Comparison of ENCODE assay signal across 20 cellular contexts in the genomic region with DNA sequence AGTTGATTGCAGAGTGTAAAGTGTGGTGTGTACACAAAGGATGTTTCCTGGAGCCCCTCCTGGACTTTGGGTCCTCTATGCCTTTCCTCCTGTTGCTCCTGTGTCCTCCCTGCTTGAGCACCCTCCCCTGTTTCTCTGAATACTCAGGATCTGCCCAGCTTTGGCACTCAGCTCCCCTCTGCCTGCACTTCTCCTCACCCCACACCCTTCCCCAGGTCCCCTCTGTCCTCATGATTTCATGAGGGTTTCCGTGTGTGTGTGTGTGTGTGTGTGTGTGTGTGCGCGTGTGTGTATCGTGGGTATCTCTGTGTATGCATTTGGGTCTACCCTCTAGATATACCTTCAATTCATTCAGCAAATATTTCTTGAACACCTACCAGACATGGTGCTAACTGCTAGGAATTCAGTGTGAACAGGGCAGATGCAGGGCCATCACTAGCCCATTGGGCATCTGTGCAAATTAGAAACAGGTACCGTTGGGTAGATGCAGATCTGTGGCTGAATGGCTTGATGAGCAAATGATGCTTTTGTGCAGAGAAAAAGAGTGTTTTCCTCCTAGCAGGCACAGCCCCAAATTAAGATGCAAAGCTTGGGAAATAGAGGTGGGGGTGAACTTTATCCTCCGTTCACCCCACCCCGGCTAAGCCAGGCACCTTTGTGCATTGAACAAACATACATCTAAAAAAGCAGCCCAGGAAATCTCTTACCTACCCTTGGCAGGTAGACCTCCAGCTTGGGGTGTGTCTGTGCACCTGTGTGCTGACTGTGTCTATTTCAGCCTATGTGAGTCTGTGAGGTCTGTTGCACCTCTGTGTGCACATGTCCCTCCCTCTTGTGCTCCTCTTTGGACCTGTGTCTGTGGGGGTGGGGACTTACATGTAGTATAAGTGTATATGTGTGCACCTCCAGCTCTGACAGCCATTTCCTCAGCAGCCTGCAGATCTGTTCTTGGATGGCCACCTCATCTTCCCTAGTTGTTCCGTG.
DNase-seq lines count a peak whose midpoint lies in the region; ATAC-seq and TF ChIP-seq lines count a peak whose summit lies in the region.
"Had no signal": no experiment of that assay in that cellular context is flagged by ENCODE, and none has a peak within 500 bp of the region (broad histone marks: within the 10 kb centered on the region; RNA-seq: fewer than 3 reads in every experiment).

No MANE protein-coding gene starts in this region.

- no peaks in the 10 kb centered on the region for H3K27me3 ChIP-seq in CD8-positive, alpha-beta memory T cell (ENCODE audit: insufficient read depth, low read length, poor library complexity, severe bottlenecking)
- H3K27me3 ChIP-seq in SK-N-SH (ENCODE audit: insufficient read depth) = no peaks in the 10 kb centered on the region
- no peaks in the 10 kb centered on the region for H3K27me3 ChIP-seq in naive thymus-derived CD4-positive, alpha-beta T cell (ENCODE audit: control insufficient read depth in 2 of 2, insufficient read depth in 2 of 2, low read length in 2 of 2)
- H3K27me3 ChIP-seq: MG63 had no signal

- ATAC-seq in naive thymus-derived CD4-positive, alpha-beta T cell = no peak
- no peak for ATAC-seq in omental fat pad (ENCODE audit: low FRiP score)

- H3K4me2 ChIP-seq in SK-N-SH = no peak overlapping the region
- H3K4me2 ChIP-seq: PC-9 had no signal

- H3K36me3 ChIP-seq in CD8-positive, alpha-beta memory T cell (ENCODE audit: insufficient read depth, low read length) = no peaks in the 10 kb centered on the region
- no peaks in the 10 kb centered on the region for H3K36me3 ChIP-seq in SK-N-SH (replicated peaks in 1 of 2; ENCODE audit: control insufficient read depth in 1 of 2, insufficient read depth in 2 of 2, low read length in 1 of 2)
- H3K36me3 ChIP-seq in naive thymus-derived CD4-positive, alpha-beta T cell (ENCODE audit: control insufficient read depth in 2 of 3, insufficient read depth in 3 of 3, low read length in 3 of 3) = no peaks in the 10 kb centered on the region
- H3K36me3 ChIP-seq: MG63 had no signal

- no peak overlapping the region for H3K9ac ChIP-seq in SK-N-SH

- peaks cover 6% of the 10 kb centered on the region for H3K36me3 Mint-ChIP-seq in activated CD4-positive, alpha-beta T cell treated with anti-CD3 and anti-CD28 coated beads, Interleukin-2, amount 10 ng/mL, durations not matched to agents 7 days and 5 days (ENCODE audit: low read depth)
- H3K36me3 Mint-ChIP-seq in CD8-positive, alpha-beta memory T cell = no peaks in the 10 kb centered on the region
- H3K36me3 Mint-ChIP-seq in naive thymus-derived CD4-positive, alpha-beta T cell = peaks cover 0 to 12% (median 0%) of the 10 kb centered on the region in 5 donors
- H3K36me3 Mint-ChIP-seq: CD14-positive monocyte had no signal

- peak; percentile 16; the same call in 1 of the 2 replicates for TF ChIP-seq RAD21 in SK-N-SH (IDR thresholded peaks at IDR 0.05; ENCODE audit: low read length)

- no peaks in the 10 kb centered on the region for H4K20me1 ChIP-seq in SK-N-SH (ENCODE audit: insufficient read depth)

- no peaks in the 10 kb centered on the region for H3K9me2 ChIP-seq in SK-N-SH

- 61% methylated on average over 8 of the region's 8 CpGs for WGBS in SK-N-SH (ENCODE audit: low lambda C conversion rate)

- H3K79me2 ChIP-seq in SK-N-SH (ENCODE audit: insufficient read depth) = no peaks in the 10 kb centered on the region

- no peak overlapping the region for H3K27ac ChIP-seq in CD8-positive, alpha-beta memory T cell (ENCODE audit: low read depth, low read length)
- peak overlapping the region in 1 of 2 experiments; percentile 93; a peak in 2 of 4 replicates for H3K27ac ChIP-seq in SK-N-SH (ENCODE audit: low read depth in 2 of 2, low read length in 1 of 2)
- H3K27ac ChIP-seq in naive thymus-derived CD4-positive, alpha-beta T cell (ENCODE audit: low read depth, low read length) = no peak overlapping the region
- H3K27ac ChIP-seq: PC-9, RWPE1 had no signal

- H3K9me3 ChIP-seq in CD8-positive, alpha-beta memory T cell (ENCODE audit: low read length) = no peaks in the 10 kb centered on the region
- no peaks in the 10 kb centered on the region for H3K9me3 ChIP-seq in SK-N-SH
- no peaks in the 10 kb centered on the region for H3K9me3 ChIP-seq in naive thymus-derived CD4-positive, alpha-beta T cell (ENCODE audit: control insufficient read depth in 2 of 3, low read length in 3 of 3)
- H3K9me3 ChIP-seq: MG63 had no signal

- H3K27ac Mint-ChIP-seq in activated CD4-positive, alpha-beta T cell treated with anti-CD3 and anti-CD28 coated beads, Interleukin-2, amount 10 ng/mL, durations not matched to agents 7 days and 5 days = peak overlapping the region; percentile 20
- peak overlapping the region in 5 of 8 donors; percentile 19 to 94 (median 58) for H3K27ac Mint-ChIP-seq in CD8-positive, alpha-beta memory T cell
- H3K27ac Mint-ChIP-seq in naive thymus-derived CD4-positive, alpha-beta T cell = peak overlapping the region in 5 of 9 donors; percentile 11 to 80 (median 61)

- peaks cover 25% of the 10 kb centered on the region for H3K4me1 ChIP-seq in CD8-positive, alpha-beta memory T cell (ENCODE audit: insufficient read depth, low read length)
- peaks cover 0 to 38% of the 10 kb centered on the region in 2 experiments; a peak in 2 of 4 replicates for H3K4me1 ChIP-seq in SK-N-SH (ENCODE audit: control insufficient read depth in 1 of 2, insufficient read depth in 2 of 2, low read depth in 1 of 2, low read length in 1 of 2)
- H3K4me1 ChIP-seq in naive thymus-derived CD4-positive, alpha-beta T cell (ENCODE audit: control insufficient read depth in 2 of 2, insufficient read depth in 2 of 2, low read length in 2 of 2) = peaks cover 17 to 21% of the 10 kb centered on the region in 2 donors

- POLR2A ChIA-PET in activated CD4-positive, alpha-beta T cell treated with anti-CD3 and anti-CD28 coated beads, Interleukin-2, amount 10 ng/mL, durations not matched to agents 7 days and 5 days (lab: Charles Lee) = no interaction called here
- POLR2A ChIA-PET in CD8-positive, alpha-beta memory T cell (lab: Charles Lee) = no interaction called here
- POLR2A ChIA-PET in SK-N-SH (lab: Yijun Ruan, JAX) = interaction anchor here (0.9 to 1.7 kb wide), 4 partner anchors 15 to 103 kb away, joined by 3 to 5 read pairs (median 4); no protein-coding TSS in a partner anchor
- POLR2A ChIA-PET in naive thymus-derived CD4-positive, alpha-beta T cell (lab: Charles Lee) = no interaction called here

- H3F3A ChIP-seq in SK-N-SH (replicated peaks; ENCODE audit: insufficient read depth) = no peaks in the 10 kb centered on the region

- CTCF ChIA-PET in activated CD4-positive, alpha-beta T cell treated with anti-CD3 and anti-CD28 coated beads, Interleukin-2, amount 10 ng/mL, durations not matched to agents 7 days and 5 days (lab: Charles Lee) = interaction anchor here (1.0 to 1.5 kb wide), 2 partner anchors 8 to 174 kb away, joined by 3 to 4 read pairs; no protein-coding TSS in a partner anchor
- CTCF ChIA-PET in CD8-positive, alpha-beta memory T cell (lab: Charles Lee) = interaction anchor here (0.9 kb wide), 1 partner anchor 120 kb away, joined by 3 read pairs; no protein-coding TSS in a partner anchor
- CTCF ChIA-PET in SK-N-SH (lab: Yijun Ruan, JAX) = interaction anchor here (0.6 to 3.8 kb wide), 11 partner anchors 10 to 224 kb away, joined by 3 to 12 read pairs (median 3); no protein-coding TSS in a partner anchor
- CTCF ChIA-PET in naive thymus-derived CD4-positive, alpha-beta T cell (lab: Charles Lee) = no interaction called here

- H3K9me3 Mint-ChIP-seq in activated CD4-positive, alpha-beta T cell treated with anti-CD3 and anti-CD28 coated beads, Interleukin-2, amount 10 ng/mL, durations not matched to agents 7 days and 5 days = peaks cover 3% of the 10 kb centered on the region
- H3K9me3 Mint-ChIP-seq in CD8-positive, alpha-beta memory T cell = no peaks in the 10 kb centered on the region
- peaks cover 0 to 7% (median 0%) of the 10 kb centered on the region in 11 donors for H3K9me3 Mint-ChIP-seq in naive thymus-derived CD4-positive, alpha-beta T cell

- peak in 1 of 2 experiments; percentile 65; a peak in 1 of 4 replicates for TF ChIP-seq EP300 in SK-N-SH (IDR thresholded peaks at IDR 0.05; ENCODE audit: borderline replicate concordance in 1 of 2, low read depth in 1 of 2, low read length in 1 of 2)

- H3K4me3 Mint-ChIP-seq in activated CD4-positive, alpha-beta T cell treated with anti-CD3 and anti-CD28 coated beads, Interleukin-2, amount 10 ng/mL, durations not matched to agents 7 days and 5 days = no peak overlapping the region
- no peak overlapping the region for H3K4me3 Mint-ChIP-seq in CD8-positive, alpha-beta memory T cell
- H3K4me3 Mint-ChIP-seq in naive thymus-derived CD4-positive, alpha-beta T cell = no peak overlapping the region
- H3K4me3 Mint-ChIP-seq: CD14-positive monocyte had no signal

- H3K4me3 ChIP-seq in CD8-positive, alpha-beta memory T cell (ENCODE audit: low read length) = no peak overlapping the region
- no peak overlapping the region for H3K4me3 ChIP-seq in SK-N-SH (ENCODE audit: low read depth in 2 of 2, low read length in 1 of 2)
- no peak overlapping the region for H3K4me3 ChIP-seq in naive thymus-derived CD4-positive, alpha-beta T cell (ENCODE audit: low read length)
- H3K4me3 ChIP-seq: MG63, PC-9 had no signal

- intact Hi-C loops in naive thymus-derived CD4-positive, alpha-beta T cell (cut with micrococcal nuclease) = loop anchor here in 1 of 2 donors (5.0 kb wide), 3 partner anchors 35 to 125 kb away; a partner anchor contains a TSS

- peaks cover 45% of the 10 kb centered on the region for H3K4me1 Mint-ChIP-seq in activated CD4-positive, alpha-beta T cell treated with anti-CD3 and anti-CD28 coated beads, Interleukin-2, amount 10 ng/mL, durations not matched to agents 7 days and 5 days
- peaks cover 23 to 33% (median 29%) of the 10 kb centered on the region in 3 donors for H3K4me1 Mint-ChIP-seq in CD8-positive, alpha-beta memory T cell
- H3K4me1 Mint-ChIP-seq in naive thymus-derived CD4-positive, alpha-beta T cell = peaks cover 16 to 52% (median 41%) of the 10 kb centered on the region in 7 donors

- TF ChIP-seq CTCF in SK-N-SH (IDR thresholded peaks at IDR 0.05) = no peak
- no peak for TF ChIP-seq CTCF in omental fat pad (IDR thresholded peaks at IDR 0.05)

- no peak for DNase-seq in activated CD4-positive, alpha-beta T cell treated with anti-CD3 and anti-CD28 coated beads, Interleukin-2, amount 10 ng/mL, durations not matched to agents 7 days and 5 days
- no peak for DNase-seq in activated CD4-positive, alpha-beta T cell treated with anti-CD3 and anti-CD28 coated beads, Interleukin-2, amount 50 U/mL, for 4 hours
- no peak for DNase-seq in CD8-positive, alpha-beta memory T cell
- peak; percentile 42 for DNase-seq in SK-N-SH
- DNase-seq in naive thymus-derived CD4-positive, alpha-beta T cell = no peak
- no peak for DNase-seq in NCI-H2029 treated with DMSO at 0.1 percent for 48 hours (lab: John Stamatoyannopoulos, UW)
- DNase-seq in NCI-H2171 treated with DMSO at 0.1 percent for 48 hours (lab: John Stamatoyannopoulos, UW) = no peak
- DNase-seq in omental fat pad (ENCODE audit: low spot score) = no peak
- DNase-seq: AML-193, Kasumi-1, MG63, NCI-H1048, NCI-H1417 treated with DMSO at 0.1 percent for 48 hours, NCI-H187 treated with DMSO at 0.1 percent for 48 hours, NCI-H226, NCI-H510A treated with DMSO at 0.1 percent for 48 hours, NCI-H748 treated with DMSO at 0.1 percent for 48 hours, PC-9 had no signal

- no peaks in the 10 kb centered on the region for H3K27me3 Mint-ChIP-seq in activated CD4-positive, alpha-beta T cell treated with anti-CD3 and anti-CD28 coated beads, Interleukin-2, amount 10 ng/mL, durations not matched to agents 7 days and 5 days
- H3K27me3 Mint-ChIP-seq in CD8-positive, alpha-beta memory T cell = no peaks in the 10 kb centered on the region
- no peaks in the 10 kb centered on the region for H3K27me3 Mint-ChIP-seq in naive thymus-derived CD4-positive, alpha-beta T cell

- H2AFZ ChIP-seq in SK-N-SH (ENCODE audit: low read depth) = no peak overlapping the region
- H2AFZ ChIP-seq: PC-9 had no signal
